In genomic region chr10:62021978-62022802, GRCh38 we compare ENCODE assay signal across 15 cellular contexts.
DNase-seq lines count a peak whose midpoint lies in the region; ATAC-seq and TF ChIP-seq lines count a peak whose summit lies in the region.
"Had no signal": no experiment of that assay in that cellular context is flagged by ENCODE, and none has a peak within 500 bp of the region (broad histone marks: within the 10 kb centered on the region; RNA-seq: fewer than 3 reads in every experiment).

No MANE protein-coding gene starts in this region.

- H3K4me1 Mint-ChIP-seq in activated naive CD4-positive, alpha-beta T cell treated with anti-CD3 and anti-CD28 coated beads for 36 hours (ENCODE audit: low read depth): peaks cover 92% of the 10 kb centered on the region
- peaks cover 83% of the 10 kb centered on the region for H3K4me1 Mint-ChIP-seq in activated CD4-positive, alpha-beta memory T cell treated with anti-CD3 and anti-CD28 coated beads, Interleukin-2, amount 10 ng/mL, durations not matched to agents 7 days and 5 days

- peaks cover 67% of the 10 kb centered on the region for H3K36me3 Mint-ChIP-seq in activated naive CD4-positive, alpha-beta T cell treated with anti-CD3 and anti-CD28 coated beads for 36 hours (ENCODE audit: low read depth)
- peaks cover 77% of the 10 kb centered on the region for H3K36me3 Mint-ChIP-seq in activated CD4-positive, alpha-beta memory T cell treated with anti-CD3 and anti-CD28 coated beads, Interleukin-2, amount 10 ng/mL, durations not matched to agents 7 days and 5 days (ENCODE audit: low read depth)

- POLR2A ChIA-PET in activated CD4-positive, alpha-beta memory T cell treated with anti-CD3 and anti-CD28 coated beads, Interleukin-2, amount 10 ng/mL, durations not matched to agents 7 days and 5 days (lab: Charles Lee): interaction anchor here (1.1 to 5.6 kb wide), 13 partner anchors 14 to 223 kb away, joined by 3 to 67 read pairs (median 5); no protein-coding TSS in a partner anchor

- no peak overlapping the region for H3K4me3 ChIP-seq in transverse colon
- H3K4me3 ChIP-seq: esophagus squamous epithelium, heart left ventricle had no signal

- no peak for DNase-seq in activated naive CD4-positive, alpha-beta T cell treated with anti-CD3 and anti-CD28 coated beads for 36 hours
- no peak for DNase-seq in activated naive CD4-positive, alpha-beta T cell (lab: John Stamatoyannopoulos, UW)
- DNase-seq in activated CD4-positive, alpha-beta memory T cell treated with anti-CD3 and anti-CD28 coated beads, Interleukin-2, amount 10 ng/mL, durations not matched to agents 7 days and 5 days: no peak
- DNase-seq in left lobe of liver (ENCODE audit: low spot score) (peak; percentile 60), transverse colon (no peak), NCI-H2081 treated with DMSO at 0.1 percent for 48 hours (lab: John Stamatoyannopoulos, UW) (no peak), GM19238 (ENCODE audit: insufficient read length, low spot score) (no peak)
- DNase-seq in central memory CD4-positive, alpha-beta T cell: no peak
- DNase-seq: anterior cingulate cortex, esophagus squamous epithelium, heart left ventricle, NCI-H1694, NCI-H510A treated with DMSO at 0.1 percent for 48 hours, SK-N-SH had no signal

- peaks cover 20 to 59% (median 30%) of the 10 kb centered on the region in 4 donors for H3K4me1 ChIP-seq in transverse colon

- no peaks in the 10 kb centered on the region for H3K27me3 Mint-ChIP-seq in activated naive CD4-positive, alpha-beta T cell treated with anti-CD3 and anti-CD28 coated beads for 36 hours (ENCODE audit: low read depth)
- H3K27me3 Mint-ChIP-seq in activated CD4-positive, alpha-beta memory T cell treated with anti-CD3 and anti-CD28 coated beads, Interleukin-2, amount 10 ng/mL, durations not matched to agents 7 days and 5 days: no peaks in the 10 kb centered on the region

- in situ Hi-C loops in transverse colon (cut with MboI; ENCODE audit: low pct_ligation_motif_present in 1 of 4, low pct_unique_long_range_greater_than_20kb in 1 of 4, low sequenced_read_pairs in 3 of 4): no loop called here

- peaks cover 7% of the 10 kb centered on the region for H3K9me3 Mint-ChIP-seq in activated naive CD4-positive, alpha-beta T cell treated with anti-CD3 and anti-CD28 coated beads for 36 hours
- H3K9me3 Mint-ChIP-seq in activated CD4-positive, alpha-beta memory T cell treated with anti-CD3 and anti-CD28 coated beads, Interleukin-2, amount 10 ng/mL, durations not matched to agents 7 days and 5 days: peaks cover 5% of the 10 kb centered on the region

- intact Hi-C loops in activated naive CD4-positive, alpha-beta T cell treated with anti-CD3 and anti-CD28 coated beads for 36 hours (cut with micrococcal nuclease): loop anchor here (10.0 kb wide), 1 partner anchor 973 kb away; no protein-coding TSS in a partner anchor
- intact Hi-C loops in transverse colon (cut with DNase I; ENCODE audit: low total_unique reads): no loop called here

- CTCF ChIA-PET in activated naive CD4-positive, alpha-beta T cell treated with anti-CD3 and anti-CD28 coated beads for 36 hours (lab: Charles Lee): interaction anchor here (1.1 to 5.2 kb wide), 8 partner anchors 10 to 125 kb away, joined by 3 to 27 read pairs (median 4); no protein-coding TSS in a partner anchor
- CTCF ChIA-PET in activated CD4-positive, alpha-beta memory T cell treated with anti-CD3 and anti-CD28 coated beads, Interleukin-2, amount 10 ng/mL, durations not matched to agents 7 days and 5 days (lab: Charles Lee): interaction anchor here (4.9 kb wide), 1 partner anchor 16 kb away, joined by 21 read pairs; no protein-coding TSS in a partner anchor

- peak overlapping the region in 3 of 4 donors; percentile 17 to 84 (median 22) for H3K27ac ChIP-seq in transverse colon
- H3K27ac ChIP-seq: VCaP had no signal

- H3K27ac Mint-ChIP-seq in activated naive CD4-positive, alpha-beta T cell treated with anti-CD3 and anti-CD28 coated beads for 36 hours: peak overlapping the region; percentile 99
- peak overlapping the region; percentile 71 for H3K27ac Mint-ChIP-seq in activated CD4-positive, alpha-beta memory T cell treated with anti-CD3 and anti-CD28 coated beads, Interleukin-2, amount 10 ng/mL, durations not matched to agents 7 days and 5 days

- no peak overlapping the region for H3K4me3 Mint-ChIP-seq in activated naive CD4-positive, alpha-beta T cell treated with anti-CD3 and anti-CD28 coated beads for 36 hours
- H3K4me3 Mint-ChIP-seq in activated CD4-positive, alpha-beta memory T cell treated with anti-CD3 and anti-CD28 coated beads, Interleukin-2, amount 10 ng/mL, durations not matched to agents 7 days and 5 days: peak overlapping the region; percentile 0

- ATAC-seq in left lobe of liver: peak; percentile 74
- ATAC-seq: heart left ventricle had no signal

- H3K9me3 ChIP-seq in transverse colon: no peaks in the 10 kb centered on the region
- H3K9me3 ChIP-seq: esophagus squamous epithelium, SK-N-SH had no signal

- WGBS in transverse colon (ENCODE audit: low coverage in 1 of 2), 2 donors: 77 to 86% methylated on average over 3 to 5 of the region's 5 CpGs

- no peaks in the 10 kb centered on the region for H3K27me3 ChIP-seq in transverse colon
- H3K27me3 ChIP-seq: esophagus squamous epithelium, heart left ventricle had no signal

- TF ChIP-seq POLR2A in transverse colon (IDR thresholded peaks at IDR 0.05): no peak

- H3K36me3 ChIP-seq in transverse colon: no peaks in the 10 kb centered on the region
- H3K36me3 ChIP-seq: esophagus squamous epithelium, heart left ventricle had no signal

- no peak for TF ChIP-seq EP300 in transverse colon (IDR thresholded peaks at IDR 0.05; ENCODE audit: low read depth)

- no peak for TF ChIP-seq CTCF in transverse colon (IDR thresholded peaks at IDR 0.05)
